17 cellular contexts compared by ENCODE assay signal in the genomic region with DNA sequence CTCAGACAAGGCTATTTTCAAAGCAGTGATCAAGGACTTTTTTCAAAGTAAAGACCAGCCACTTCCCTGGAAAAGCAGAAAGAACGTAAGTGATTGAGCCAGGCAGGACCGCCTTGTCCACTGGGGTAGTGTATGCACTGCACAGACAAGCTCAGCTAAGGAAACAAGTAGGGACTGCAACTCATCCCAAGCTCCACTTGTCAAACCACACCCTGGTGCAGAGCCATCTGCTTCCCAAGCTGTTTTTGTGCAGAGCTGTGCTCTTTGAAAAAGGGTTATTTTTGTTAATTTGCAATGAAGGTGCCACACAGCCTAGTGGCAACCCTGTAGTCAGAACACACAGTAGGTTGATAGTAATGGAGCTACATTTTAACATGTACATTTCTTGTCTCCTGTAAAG.
"Had no signal": no experiment of that assay in that cellular context is flagged by ENCODE, and none has a peak within 500 bp of the region (broad histone marks: within the 10 kb centered on the region; RNA-seq: fewer than 3 reads in every experiment).

No MANE protein-coding gene starts in this region.

- H3K9me3 ChIP-seq: gastroesophageal sphincter, left lung, right atrium auricular region, suprapubic skin had no signal

- H3K27ac ChIP-seq: epithelial cell of prostate, left lung, right atrium auricular region, skin epidermis, suprapubic skin had no signal

- DNase-seq: activated CD4-positive, CD25-positive, alpha-beta regulatory T cell treated with anti-CD3 and anti-CD28 coated beads, Interleukin-2, amount 50 U/mL, for 72 hours; activated naive CD4-positive, alpha-beta T cell; activated T-cell treated with anti-CD3 and anti-CD28 coated beads for 4 hours; cerebellar nuclear complex; effector memory CD8-positive, alpha-beta T cell; islet precursor cell; left lung; occipital lobe; stimulated activated naive CD8-positive, alpha-beta T cell treated with anti-CD3 and anti-CD28 coated beads, Interleukin-15, Interleukin-2, amounts not matched to agents 100 U/mL and 50 U/mL, for 24 hours; T-helper 1 cell; T1000; trophoblast cell had no signal

- H3K4me3 ChIP-seq: gastroesophageal sphincter, left lung, right atrium auricular region, skin epidermis, suprapubic skin had no signal

- H3K27me3 ChIP-seq: gastroesophageal sphincter, right atrium auricular region had no signal

- H3K36me3 ChIP-seq: gastroesophageal sphincter, left lung, right atrium auricular region, suprapubic skin had no signal

- H3K4me1 ChIP-seq: left lung, right atrium auricular region, suprapubic skin had no signal
